8 cellular contexts compared by ENCODE assay signal in the genomic region with DNA sequence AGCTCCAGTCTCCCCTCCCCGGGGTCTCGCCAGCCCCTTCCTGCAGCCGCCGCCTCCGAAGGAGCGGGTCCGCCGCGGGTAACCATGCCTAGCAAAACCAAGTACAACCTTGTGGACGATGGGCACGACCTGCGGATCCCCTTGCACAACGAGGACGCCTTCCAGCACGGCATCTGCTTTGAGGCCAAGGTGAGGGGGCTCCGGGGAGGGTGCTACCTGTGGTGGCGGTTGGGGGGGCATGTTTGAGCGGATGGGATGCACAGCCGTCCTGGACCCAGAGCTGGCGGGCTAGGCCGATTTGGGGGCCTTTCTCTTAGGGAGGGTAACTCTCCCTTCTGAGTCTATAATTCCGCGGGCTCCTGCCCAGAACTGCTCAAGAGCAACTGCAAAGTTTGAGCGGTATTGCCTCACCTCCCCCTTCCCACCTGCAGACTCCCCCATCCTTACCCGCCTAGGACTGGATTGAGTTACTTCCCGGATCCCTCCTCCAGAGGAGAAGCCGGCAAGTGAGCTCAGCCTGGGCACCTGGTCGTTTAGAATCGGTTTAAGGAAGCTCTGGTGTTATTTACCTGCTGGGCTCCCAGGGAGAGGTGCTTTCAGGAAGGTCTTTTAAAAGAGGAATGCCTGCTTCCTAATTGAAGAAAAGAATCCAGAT. TPM values are rescaled to one million over a fixed set of nuclear protein-coding genes. Genes with fewer than 3 reads are reported as not detected.
DNase-seq lines count a peak whose midpoint lies in the region; ATAC-seq and TF ChIP-seq lines count a peak whose summit lies in the region.

No MANE protein-coding gene starts in this region.

- peak; percentile 28 for DNase-seq in activated CD4-positive, alpha-beta T cell treated with anti-CD3 and anti-CD28 coated beads for 36 hours
- no peak for DNase-seq in activated CD4-positive, alpha-beta T cell treated with anti-CD3 and anti-CD28 coated beads, Interleukin-2, amount 50 U/mL, for 4 hours
- DNase-seq in NCI-H526 treated with DMSO at 0.1 percent for 48 hours (lab: John Stamatoyannopoulos, UW) (peak; percentile 85), choroid plexus epithelial cell (ENCODE audit: low read depth) (no peak), vagina (ENCODE audit: extremely low spot score in 2 of 2) (no peak), erythroblast (lab: John Stamatoyannopoulos, UW) (no peak), HuH-7 (ENCODE audit: low spot score) (no peak)

- H3K27ac Mint-ChIP-seq in activated CD4-positive, alpha-beta T cell treated with anti-CD3 and anti-CD28 coated beads for 36 hours: no peak overlapping the region

- no peaks in the 10 kb centered on the region for H3K9me3 ChIP-seq in mucosa of rectum (ENCODE audit: control insufficient read depth in 2 of 2, low read length in 2 of 2)
- no peaks in the 10 kb centered on the region for H3K9me3 ChIP-seq in vagina

- no peak for TF ChIP-seq POLR2A in vagina (IDR thresholded peaks at IDR 0.05)
- no peak for TF ChIP-seq POLR2A in erythroblast (IDR thresholded peaks at IDR 0.05; ENCODE audit: low read length)

- POLR2A ChIA-PET in activated CD4-positive, alpha-beta T cell treated with anti-CD3 and anti-CD28 coated beads for 36 hours (lab: Charles Lee): no interaction called here

- intact Hi-C loops in activated CD4-positive, alpha-beta T cell treated with anti-CD3 and anti-CD28 coated beads for 36 hours (cut with DNase I, micrococcal nuclease): no loop called here
- intact Hi-C loops in vagina (cut with DNase I): no loop called here

- H3K4me1 Mint-ChIP-seq in activated CD4-positive, alpha-beta T cell treated with anti-CD3 and anti-CD28 coated beads for 36 hours: no peaks in the 10 kb centered on the region

- TF ChIP-seq CTCF in choroid plexus epithelial cell (conservative IDR thresholded peaks at IDR 0.05; ENCODE audit: low read depth, low read length): no peak
- TF ChIP-seq CTCF in vagina (IDR thresholded peaks at IDR 0.05): no peak

- H3K36me3 ChIP-seq in mucosa of rectum (ENCODE audit: control insufficient read depth in 2 of 2, insufficient read depth in 2 of 2, low read length in 2 of 2): no peaks in the 10 kb centered on the region
- H3K36me3 ChIP-seq in vagina: no peaks in the 10 kb centered on the region

- H3K4me3 ChIP-seq in choroid plexus epithelial cell (ENCODE audit: low read depth, low read length): peak overlapping the region; percentile 76
- H3K4me3 ChIP-seq in mucosa of rectum (ENCODE audit: low read length in 2 of 2): peak overlapping the region; percentile 75 to 87
- peak overlapping the region; percentile 57 to 84 for H3K4me3 ChIP-seq in vagina

- peak overlapping the region; percentile 52 to 75 for H3K9ac ChIP-seq in mucosa of rectum (ENCODE audit: low read depth in 1 of 2, low read length in 2 of 2)

- H3K9me3 Mint-ChIP-seq in activated CD4-positive, alpha-beta T cell treated with anti-CD3 and anti-CD28 coated beads for 36 hours (ENCODE audit: low read depth): no peaks in the 10 kb centered on the region

- ATAC-seq in activated CD4-positive, alpha-beta T cell treated with anti-CD3 and anti-CD28 coated beads for 36 hours: no peak

- H3K4me3 Mint-ChIP-seq in activated CD4-positive, alpha-beta T cell treated with anti-CD3 and anti-CD28 coated beads for 36 hours: peak overlapping the region; percentile 71

- CTCF ChIA-PET in activated CD4-positive, alpha-beta T cell treated with anti-CD3 and anti-CD28 coated beads for 36 hours (lab: Charles Lee): interaction anchor here (0.7 to 1.2 kb wide), 3 partner anchors 14 to 323 kb away, joined by 3 read pairs; no protein-coding TSS in a partner anchor

- peaks cover 49% of the 10 kb centered on the region for H3K27me3 Mint-ChIP-seq in activated CD4-positive, alpha-beta T cell treated with anti-CD3 and anti-CD28 coated beads for 36 hours

- H3K36me3 Mint-ChIP-seq in activated CD4-positive, alpha-beta T cell treated with anti-CD3 and anti-CD28 coated beads for 36 hours (ENCODE audit: low read depth): no peaks in the 10 kb centered on the region

- H3K27me3 ChIP-seq in mucosa of rectum (ENCODE audit: control insufficient read depth in 2 of 2, insufficient read depth in 2 of 2, low read length in 2 of 2) (no peaks in the 10 kb centered on the region), vagina (no peaks in the 10 kb centered on the region)

- H3K4me1 ChIP-seq in mucosa of rectum (ENCODE audit: control insufficient read depth in 2 of 2, insufficient read depth in 2 of 2, low read length in 2 of 2) (peaks cover 10 to 19% of the 10 kb centered on the region in 2 donors), vagina (peaks cover 11% of the 10 kb centered on the region)

- peak overlapping the region; percentile 82 to 84 for H3K27ac ChIP-seq in mucosa of rectum (ENCODE audit: low read depth in 2 of 2, low read length in 2 of 2)
- peak overlapping the region; percentile 20 for H3K27ac ChIP-seq in vagina

RNA-seq across cellular contexts. Expression of gene NOS1AP, which starts 0.7 kb away (rescaled TPM):
- total RNA-seq in activated CD4-positive, alpha-beta T cell treated with anti-CD3 and anti-CD28 coated beads for 36 hours: under 1 TPM; 0.34 to 0.35 TPM
- total RNA-seq in vagina: 2.0 TPM

RNA-seq across cellular contexts. Expression of gene OLFML2B, which starts 46.6 kb away (rescaled TPM):
- under 1 TPM; 0.14 to 0.28 TPM for total RNA-seq in activated CD4-positive, alpha-beta T cell treated with anti-CD3 and anti-CD28 coated beads for 36 hours
- 12.8 TPM for total RNA-seq in vagina

Comparison
In these comparisons a context has a peak if more than half of its experiments do, and no peak if none do; other contexts are left out.
1. DNase-seq: peak in activated CD4-positive, alpha-beta T cell treated with anti-CD3 and anti-CD28 coated beads for 36 hours (single experiment) and NCI-H526 treated with DMSO at 0.1 percent for 48 hours (single experiment); none in activated CD4-positive, alpha-beta T cell treated with anti-CD3 and anti-CD28 coated beads, Interleukin-2, amount 50 U/mL, for 4 hours (0 of 2), choroid plexus epithelial cell (single experiment), vagina (0 of 2), erythroblast (0 of 2) and HuH-7 (single experiment).
2. RNA of gene OLFML2B, which starts 46.6 kb away (total RNA-seq): 12.8 TPM in vagina (single experiment); 0.14 to 0.28 TPM in activated CD4-positive, alpha-beta T cell treated with anti-CD3 and anti-CD28 coated beads for 36 hours; every median in the first group is over 10 times any median in the second.
3. Peak in every context shown above with its lines, with median percentiles within 50 percentile points of each other: H3K4me3 ChIP-seq.